ENCODE assay signal across 8 cellular contexts in genomic region chr11:93921695-93922468, GRCh38.
DNase-seq lines count a peak whose midpoint lies in the region; ATAC-seq and TF ChIP-seq lines count a peak whose summit lies in the region.

No MANE protein-coding gene starts in this region.

- DNase-seq in D341Med (ENCODE audit: low spot score) (peak; percentile 63), NCI-H69 (lab: John Stamatoyannopoulos, UW) (peak; percentile 87), astrocyte of the cerebellum (ENCODE audit: low read depth) (peak; percentile 57), left lobe of liver (ENCODE audit: low spot score) (peak; percentile 45)

- H3K4me3 ChIP-seq in astrocyte of the cerebellum (ENCODE audit: low read depth, low read length), result no peak overlapping the region

- TF ChIP-seq CTCF in astrocyte of the cerebellum (IDR thresholded peaks at IDR 0.05; ENCODE audit: low read depth, low read length, missing control alignments), result peak; percentile 85

- in situ Hi-C loops in astrocyte of the cerebellum (cut with HindIII; ENCODE audit: low sequenced_read_pairs), result no loop called here

- ATAC-seq in GM18867 (IDR thresholded peaks at IDR 0.05; ENCODE audit: unreplicated experiment) (peak; percentile 86), HG03442 (IDR thresholded peaks at IDR 0.05; ENCODE audit: unreplicated experiment) (peak; percentile 81), left lobe of liver (peak; percentile 89), GM19328 (IDR thresholded peaks at IDR 0.05; ENCODE audit: unreplicated experiment) (no peak), HG03097 (IDR thresholded peaks at IDR 0.05; ENCODE audit: low FRiP score, unreplicated experiment) (no peak)

Comparison
In these comparisons a context has a peak if more than half of its experiments do, and no peak if none do; other contexts are left out.
1. ATAC-seq: peak in GM18867 (single experiment), HG03442 (single experiment) and left lobe of liver (single experiment); none in GM19328 (single experiment) and HG03097 (single experiment).
2. Peak in every context shown above with its lines, with median percentiles within 50 percentile points of each other: DNase-seq.